1 cellular context compared by ENCODE assay signal in genomic region chr14:47675489-47676300, GRCh38.
TF ChIP-seq lines count a peak whose summit lies in the region.

MDGA2 (minus strand) TSS chr14:47675605.

TF ChIP-seq in GM23338, 12 proteins besides CTCF, POLR2A, EP300 and RAD21 (continued from another document):
- TF ChIP-seq REST (IDR thresholded peaks at IDR 0.05; ENCODE audit: unreplicated experiment), result no peak
